1 cellular context compared by ENCODE assay signal in the genomic region with DNA sequence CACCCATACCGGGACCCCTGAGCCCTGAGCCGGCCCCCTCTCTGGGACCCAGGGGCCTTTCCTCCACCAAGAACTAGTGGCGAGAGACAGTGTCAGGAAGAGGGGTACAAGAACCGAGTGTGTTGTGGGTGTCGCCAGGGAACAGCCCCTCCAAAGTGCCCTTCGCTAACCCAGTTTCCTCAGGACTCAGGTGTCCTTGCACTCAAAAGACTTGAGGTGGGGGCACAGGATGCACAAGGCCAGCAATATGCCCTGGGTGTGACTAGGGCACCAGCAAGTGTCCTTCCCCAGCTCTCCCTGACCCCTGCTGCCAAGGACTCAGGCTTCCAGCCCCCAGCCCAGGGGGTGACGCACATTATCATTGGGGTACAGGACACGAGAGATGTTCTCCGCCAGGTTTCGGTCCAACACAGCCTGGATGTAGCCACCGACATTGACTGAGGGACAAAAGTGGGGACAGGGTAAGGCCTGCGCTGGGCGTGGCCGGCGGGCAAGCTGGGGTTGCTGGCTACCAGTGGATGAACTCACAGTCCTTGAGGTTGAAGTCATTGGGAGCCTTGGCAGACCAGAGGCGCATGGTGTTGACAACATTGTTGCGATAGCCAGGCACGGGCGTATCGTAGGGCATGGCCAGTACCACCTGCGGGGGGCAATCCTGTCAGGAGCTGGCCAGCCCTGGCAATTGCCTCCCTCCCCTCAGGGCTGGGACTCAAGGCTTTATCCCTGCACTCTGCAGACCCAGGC.
TF ChIP-seq lines count a peak whose summit lies in the region.

No MANE protein-coding gene starts in this region.

TF ChIP-seq in H1, 55 proteins besides CTCF, POLR2A, EP300 and RAD21:
- TF ChIP-seq YY1 (IDR thresholded peaks at IDR 0.05; ENCODE audit: low read depth, low read length) = no peak
- TF ChIP-seq, protein P1, sequence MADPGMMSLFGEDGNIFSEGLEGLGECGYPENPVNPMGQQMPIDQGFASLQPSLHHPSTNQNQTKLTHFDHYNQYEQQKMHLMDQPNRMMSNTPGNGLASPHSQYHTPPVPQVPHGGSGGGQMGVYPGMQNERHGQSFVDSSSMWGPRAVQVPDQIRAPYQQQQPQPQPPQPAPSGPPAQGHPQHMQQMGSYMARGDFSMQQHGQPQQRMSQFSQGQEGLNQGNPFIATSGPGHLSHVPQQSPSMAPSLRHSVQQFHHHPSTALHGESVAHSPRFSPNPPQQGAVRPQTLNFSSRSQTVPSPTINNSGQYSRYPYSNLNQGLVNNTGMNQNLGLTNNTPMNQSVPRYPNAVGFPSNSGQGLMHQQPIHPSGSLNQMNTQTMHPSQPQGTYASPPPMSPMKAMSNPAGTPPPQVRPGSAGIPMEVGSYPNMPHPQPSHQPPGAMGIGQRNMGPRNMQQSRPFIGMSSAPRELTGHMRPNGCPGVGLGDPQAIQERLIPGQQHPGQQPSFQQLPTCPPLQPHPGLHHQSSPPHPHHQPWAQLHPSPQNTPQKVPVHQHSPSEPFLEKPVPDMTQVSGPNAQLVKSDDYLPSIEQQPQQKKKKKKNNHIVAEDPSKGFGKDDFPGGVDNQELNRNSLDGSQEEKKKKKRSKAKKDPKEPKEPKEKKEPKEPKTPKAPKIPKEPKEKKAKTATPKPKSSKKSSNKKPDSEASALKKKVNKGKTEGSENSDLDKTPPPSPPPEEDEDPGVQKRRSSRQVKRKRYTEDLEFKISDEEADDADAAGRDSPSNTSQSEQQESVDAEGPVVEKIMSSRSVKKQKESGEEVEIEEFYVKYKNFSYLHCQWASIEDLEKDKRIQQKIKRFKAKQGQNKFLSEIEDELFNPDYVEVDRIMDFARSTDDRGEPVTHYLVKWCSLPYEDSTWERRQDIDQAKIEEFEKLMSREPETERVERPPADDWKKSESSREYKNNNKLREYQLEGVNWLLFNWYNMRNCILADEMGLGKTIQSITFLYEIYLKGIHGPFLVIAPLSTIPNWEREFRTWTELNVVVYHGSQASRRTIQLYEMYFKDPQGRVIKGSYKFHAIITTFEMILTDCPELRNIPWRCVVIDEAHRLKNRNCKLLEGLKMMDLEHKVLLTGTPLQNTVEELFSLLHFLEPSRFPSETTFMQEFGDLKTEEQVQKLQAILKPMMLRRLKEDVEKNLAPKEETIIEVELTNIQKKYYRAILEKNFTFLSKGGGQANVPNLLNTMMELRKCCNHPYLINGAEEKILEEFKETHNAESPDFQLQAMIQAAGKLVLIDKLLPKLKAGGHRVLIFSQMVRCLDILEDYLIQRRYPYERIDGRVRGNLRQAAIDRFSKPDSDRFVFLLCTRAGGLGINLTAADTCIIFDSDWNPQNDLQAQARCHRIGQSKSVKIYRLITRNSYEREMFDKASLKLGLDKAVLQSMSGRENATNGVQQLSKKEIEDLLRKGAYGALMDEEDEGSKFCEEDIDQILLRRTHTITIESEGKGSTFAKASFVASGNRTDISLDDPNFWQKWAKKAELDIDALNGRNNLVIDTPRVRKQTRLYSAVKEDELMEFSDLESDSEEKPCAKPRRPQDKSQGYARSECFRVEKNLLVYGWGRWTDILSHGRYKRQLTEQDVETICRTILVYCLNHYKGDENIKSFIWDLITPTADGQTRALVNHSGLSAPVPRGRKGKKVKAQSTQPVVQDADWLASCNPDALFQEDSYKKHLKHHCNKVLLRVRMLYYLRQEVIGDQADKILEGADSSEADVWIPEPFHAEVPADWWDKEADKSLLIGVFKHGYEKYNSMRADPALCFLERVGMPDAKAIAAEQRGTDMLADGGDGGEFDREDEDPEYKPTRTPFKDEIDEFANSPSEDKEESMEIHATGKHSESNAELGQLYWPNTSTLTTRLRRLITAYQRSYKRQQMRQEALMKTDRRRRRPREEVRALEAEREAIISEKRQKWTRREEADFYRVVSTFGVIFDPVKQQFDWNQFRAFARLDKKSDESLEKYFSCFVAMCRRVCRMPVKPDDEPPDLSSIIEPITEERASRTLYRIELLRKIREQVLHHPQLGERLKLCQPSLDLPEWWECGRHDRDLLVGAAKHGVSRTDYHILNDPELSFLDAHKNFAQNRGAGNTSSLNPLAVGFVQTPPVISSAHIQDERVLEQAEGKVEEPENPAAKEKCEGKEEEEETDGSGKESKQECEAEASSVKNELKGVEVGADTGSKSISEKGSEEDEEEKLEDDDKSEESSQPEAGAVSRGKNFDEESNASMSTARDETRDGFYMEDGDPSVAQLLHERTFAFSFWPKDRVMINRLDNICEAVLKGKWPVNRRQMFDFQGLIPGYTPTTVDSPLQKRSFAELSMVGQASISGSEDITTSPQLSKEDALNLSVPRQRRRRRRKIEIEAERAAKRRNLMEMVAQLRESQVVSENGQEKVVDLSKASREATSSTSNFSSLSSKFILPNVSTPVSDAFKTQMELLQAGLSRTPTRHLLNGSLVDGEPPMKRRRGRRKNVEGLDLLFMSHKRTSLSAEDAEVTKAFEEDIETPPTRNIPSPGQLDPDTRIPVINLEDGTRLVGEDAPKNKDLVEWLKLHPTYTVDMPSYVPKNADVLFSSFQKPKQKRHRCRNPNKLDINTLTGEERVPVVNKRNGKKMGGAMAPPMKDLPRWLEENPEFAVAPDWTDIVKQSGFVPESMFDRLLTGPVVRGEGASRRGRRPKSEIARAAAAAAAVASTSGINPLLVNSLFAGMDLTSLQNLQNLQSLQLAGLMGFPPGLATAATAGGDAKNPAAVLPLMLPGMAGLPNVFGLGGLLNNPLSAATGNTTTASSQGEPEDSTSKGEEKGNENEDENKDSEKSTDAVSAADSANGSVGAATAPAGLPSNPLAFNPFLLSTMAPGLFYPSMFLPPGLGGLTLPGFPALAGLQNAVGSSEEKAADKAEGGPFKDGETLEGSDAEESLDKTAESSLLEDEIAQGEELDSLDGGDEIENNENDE (IDR thresholded peaks at IDR 0.05; ENCODE audit: insufficient replicate concordance, low read length) = no peak
- TF ChIP-seq RNF2 (IDR thresholded peaks at IDR 0.05; ENCODE audit: borderline replicate concordance, low read depth, low read length, missing control alignments, poor library complexity, severe bottlenecking) = no peak
- no peak for TF ChIP-seq ZNF274 (IDR thresholded peaks at IDR 0.05; ENCODE audit: borderline replicate concordance, extremely low read depth, low read length)
- TF ChIP-seq POLR2AphosphoS5 (IDR thresholded peaks at IDR 0.05; ENCODE audit: low read depth, low read length) = no peak
- TF ChIP-seq BRCA1 (IDR thresholded peaks at IDR 0.05; ENCODE audit: low read depth, low read length) = no peak
- no peak for TF ChIP-seq TCF12 (IDR thresholded peaks at IDR 0.05; ENCODE audit: low read depth, low read length)
- no peak for TF ChIP-seq KDM5A (IDR thresholded peaks at IDR 0.05; ENCODE audit: low read length)
- no peak for TF ChIP-seq CREB1 (IDR thresholded peaks at IDR 0.05)
